1 cellular context compared by ENCODE assay signal in genomic region chr11:75241036-75241905, GRCh38.
A peak's percentile ranks its signal among the peaks of the same experiment; 100 is the strongest.
TF ChIP-seq lines count a peak whose summit lies in the region.

No MANE protein-coding gene starts in this region.

TF ChIP-seq in HepG2, 621 proteins besides CTCF, POLR2A, EP300 and RAD21 (continued from another document and continues in another):
- TF ChIP-seq, protein P1, sequence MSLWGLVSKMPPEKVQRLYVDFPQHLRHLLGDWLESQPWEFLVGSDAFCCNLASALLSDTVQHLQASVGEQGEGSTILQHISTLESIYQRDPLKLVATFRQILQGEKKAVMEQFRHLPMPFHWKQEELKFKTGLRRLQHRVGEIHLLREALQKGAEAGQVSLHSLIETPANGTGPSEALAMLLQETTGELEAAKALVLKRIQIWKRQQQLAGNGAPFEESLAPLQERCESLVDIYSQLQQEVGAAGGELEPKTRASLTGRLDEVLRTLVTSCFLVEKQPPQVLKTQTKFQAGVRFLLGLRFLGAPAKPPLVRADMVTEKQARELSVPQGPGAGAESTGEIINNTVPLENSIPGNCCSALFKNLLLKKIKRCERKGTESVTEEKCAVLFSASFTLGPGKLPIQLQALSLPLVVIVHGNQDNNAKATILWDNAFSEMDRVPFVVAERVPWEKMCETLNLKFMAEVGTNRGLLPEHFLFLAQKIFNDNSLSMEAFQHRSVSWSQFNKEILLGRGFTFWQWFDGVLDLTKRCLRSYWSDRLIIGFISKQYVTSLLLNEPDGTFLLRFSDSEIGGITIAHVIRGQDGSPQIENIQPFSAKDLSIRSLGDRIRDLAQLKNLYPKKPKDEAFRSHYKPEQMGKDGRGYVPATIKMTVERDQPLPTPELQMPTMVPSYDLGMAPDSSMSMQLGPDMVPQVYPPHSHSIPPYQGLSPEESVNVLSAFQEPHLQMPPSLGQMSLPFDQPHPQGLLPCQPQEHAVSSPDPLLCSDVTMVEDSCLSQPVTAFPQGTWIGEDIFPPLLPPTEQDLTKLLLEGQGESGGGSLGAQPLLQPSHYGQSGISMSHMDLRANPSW (CRISPR knock-in tag; IDR thresholded peaks at IDR 0.05; ENCODE audit: borderline replicate concordance) = no peak
- TF ChIP-seq ZNF773 (CRISPR knock-in tag; IDR thresholded peaks at IDR 0.05; ENCODE audit: borderline replicate concordance) (no peak), ZNF296 (CRISPR knock-in tag; conservative IDR thresholded peaks at IDR 0.05) (no peak), TCF7 (IDR thresholded peaks at IDR 0.05; ENCODE audit: low read depth) (no peak), NFATC3 (CRISPR knock-in tag; IDR thresholded peaks at IDR 0.05) (no peak), BRCA1 (CRISPR knock-in tag; IDR thresholded peaks at IDR 0.05) (no peak), TEAD2 (CRISPR knock-in tag; IDR thresholded peaks at IDR 0.05) (no peak), REXO4 (CRISPR knock-in tag; IDR thresholded peaks at IDR 0.05; ENCODE audit: borderline replicate concordance) (no peak), CEBPG (CRISPR knock-in tag; IDR thresholded peaks at IDR 0.05) (no peak), ASH2L (IDR thresholded peaks at IDR 0.05; ENCODE audit: insufficient read length, low read depth, low read length) (no peak), ZFP1 (CRISPR knock-in tag; IDR thresholded peaks at IDR 0.05) (no peak), IRF9 (CRISPR knock-in tag; IDR thresholded peaks at IDR 0.05; ENCODE audit: borderline replicate concordance) (no peak), ZNF552 (CRISPR knock-in tag; IDR thresholded peaks at IDR 0.05; ENCODE audit: borderline replicate concordance) (no peak), TBX2 (CRISPR knock-in tag; IDR thresholded peaks at IDR 0.05; ENCODE audit: borderline replicate concordance) (no peak), EHMT2 (IDR thresholded peaks at IDR 0.05; ENCODE audit: borderline replicate concordance, low read depth, low read length) (no peak), SMAD3 (CRISPR knock-in tag; IDR thresholded peaks at IDR 0.05) (no peak), ZNF747 (CRISPR knock-in tag; IDR thresholded peaks at IDR 0.05; ENCODE audit: borderline replicate concordance) (no peak), ZNF746 (CRISPR knock-in tag; IDR thresholded peaks at IDR 0.05) (no peak; the same call in 1 of the 2 replicates), GFI1 (CRISPR knock-in tag; IDR thresholded peaks at IDR 0.05; ENCODE audit: borderline replicate concordance) (no peak), ZNF7 (CRISPR knock-in tag; IDR thresholded peaks at IDR 0.05) (no peak), HNF1A (IDR thresholded peaks at IDR 0.05; ENCODE audit: low read depth) (no peak), HNF1A (CRISPR knock-in tag; IDR thresholded peaks at IDR 0.05; ENCODE audit: borderline replicate concordance) (0 out of 2 replicates have a peak, but pooled peaks have one; percentile 19), TEAD3 (CRISPR knock-in tag; optimal IDR thresholded peaks at IDR 0.05; ENCODE audit: borderline replicate concordance) (no peak), RFX3 (CRISPR knock-in tag; IDR thresholded peaks at IDR 0.05) (no peak), CENPT (CRISPR knock-in tag; IDR thresholded peaks at IDR 0.05; ENCODE audit: low read depth) (0 out of 2 replicates have a peak, but pooled peaks have one; percentile 20), ZNF891 (CRISPR knock-in tag; IDR thresholded peaks at IDR 0.05) (no peak), ZNF83 (CRISPR knock-in tag; IDR thresholded peaks at IDR 0.05; ENCODE audit: borderline replicate concordance) (no peak), ZNF530 (CRISPR knock-in tag; IDR thresholded peaks at IDR 0.05; ENCODE audit: low read depth) (no peak), ZNF570 (CRISPR knock-in tag; IDR thresholded peaks at IDR 0.05; ENCODE audit: borderline replicate concordance) (no peak), MTF2 (CRISPR knock-in tag; IDR thresholded peaks at IDR 0.05; ENCODE audit: borderline replicate concordance) (no peak), FIP1L1 (IDR thresholded peaks at IDR 0.05; ENCODE audit: borderline replicate concordance, insufficient read depth, low read depth, low read length) (no peak), KAT8 (CRISPR knock-in tag; IDR thresholded peaks at IDR 0.05) (no peak), ARNTL (CRISPR knock-in tag; IDR thresholded peaks at IDR 0.05) (no peak), NFKBIZ (CRISPR knock-in tag; IDR thresholded peaks at IDR 0.05) (no peak), ZNF20 (CRISPR knock-in tag; IDR thresholded peaks at IDR 0.05) (no peak), MAFK (conservative IDR thresholded peaks at IDR 0.05 in 1 of 2, IDR thresholded peaks at IDR 0.05 in 1 of 2; ENCODE audit: low read length in 2 of 2) (no peak), ZNF136 (CRISPR knock-in tag; IDR thresholded peaks at IDR 0.05; ENCODE audit: low read depth) (no peak), NR3C1 (CRISPR knock-in tag; IDR thresholded peaks at IDR 0.05) (no peak), ZBTB14 (CRISPR knock-in tag; IDR thresholded peaks at IDR 0.05) (peak; percentile 93), FLYWCH1 (CRISPR knock-in tag; IDR thresholded peaks at IDR 0.05) (no peak), ZNF101 (CRISPR knock-in tag; IDR thresholded peaks at IDR 0.05; ENCODE audit: borderline replicate concordance, low read depth) (no peak), ZNF572 (CRISPR knock-in tag; IDR thresholded peaks at IDR 0.05) (no peak), RELA (CRISPR knock-in tag; IDR thresholded peaks at IDR 0.05) (no peak), ZNF263 (CRISPR knock-in tag; IDR thresholded peaks at IDR 0.05) (peak; percentile 10; the same call in 1 of the 2 replicates), ZNF138 (CRISPR knock-in tag; IDR thresholded peaks at IDR 0.05; ENCODE audit: low read depth) (no peak), JUNB (CRISPR knock-in tag; IDR thresholded peaks at IDR 0.05; ENCODE audit: borderline replicate concordance) (no peak), ZNF44 (CRISPR knock-in tag; IDR thresholded peaks at IDR 0.05) (no peak), ISX (CRISPR knock-in tag; conservative IDR thresholded peaks at IDR 0.05) (no peak), ZBTB21 (CRISPR knock-in tag; IDR thresholded peaks at IDR 0.05) (no peak), SIX1 (CRISPR knock-in tag; IDR thresholded peaks at IDR 0.05; ENCODE audit: borderline replicate concordance) (no peak), ESRRA (CRISPR knock-in tag; IDR thresholded peaks at IDR 0.05; ENCODE audit: low read depth) (no peak), POLR2AphosphoS5 (IDR thresholded peaks at IDR 0.05; ENCODE audit: low read depth, low read length) (no peak), MED13 (CRISPR knock-in tag; IDR thresholded peaks at IDR 0.05) (no peak), ZNF670 (CRISPR knock-in tag; IDR thresholded peaks at IDR 0.05; ENCODE audit: borderline replicate concordance) (no peak), ZNF768 (CRISPR knock-in tag; IDR thresholded peaks at IDR 0.05) (no peak)
- TF ChIP-seq, protein P2, sequence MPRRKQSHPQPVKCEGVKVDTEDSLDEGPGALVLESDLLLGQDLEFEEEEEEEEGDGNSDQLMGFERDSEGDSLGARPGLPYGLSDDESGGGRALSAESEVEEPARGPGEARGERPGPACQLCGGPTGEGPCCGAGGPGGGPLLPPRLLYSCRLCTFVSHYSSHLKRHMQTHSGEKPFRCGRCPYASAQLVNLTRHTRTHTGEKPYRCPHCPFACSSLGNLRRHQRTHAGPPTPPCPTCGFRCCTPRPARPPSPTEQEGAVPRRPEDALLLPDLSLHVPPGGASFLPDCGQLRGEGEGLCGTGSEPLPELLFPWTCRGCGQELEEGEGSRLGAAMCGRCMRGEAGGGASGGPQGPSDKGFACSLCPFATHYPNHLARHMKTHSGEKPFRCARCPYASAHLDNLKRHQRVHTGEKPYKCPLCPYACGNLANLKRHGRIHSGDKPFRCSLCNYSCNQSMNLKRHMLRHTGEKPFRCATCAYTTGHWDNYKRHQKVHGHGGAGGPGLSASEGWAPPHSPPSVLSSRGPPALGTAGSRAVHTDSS (CRISPR knock-in tag; conservative IDR thresholded peaks at IDR 0.05) = no peak
- TF ChIP-seq, protein P3, sequence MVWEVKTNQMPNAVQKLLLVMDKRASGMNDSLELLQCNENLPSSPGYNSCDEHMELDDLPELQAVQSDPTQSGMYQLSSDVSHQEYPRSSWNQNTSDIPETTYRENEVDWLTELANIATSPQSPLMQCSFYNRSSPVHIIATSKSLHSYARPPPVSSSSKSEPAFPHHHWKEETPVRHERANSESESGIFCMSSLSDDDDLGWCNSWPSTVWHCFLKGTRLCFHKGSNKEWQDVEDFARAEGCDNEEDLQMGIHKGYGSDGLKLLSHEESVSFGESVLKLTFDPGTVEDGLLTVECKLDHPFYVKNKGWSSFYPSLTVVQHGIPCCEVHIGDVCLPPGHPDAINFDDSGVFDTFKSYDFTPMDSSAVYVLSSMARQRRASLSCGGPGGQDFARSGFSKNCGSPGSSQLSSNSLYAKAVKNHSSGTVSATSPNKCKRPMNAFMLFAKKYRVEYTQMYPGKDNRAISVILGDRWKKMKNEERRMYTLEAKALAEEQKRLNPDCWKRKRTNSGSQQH (CRISPR knock-in tag; IDR thresholded peaks at IDR 0.05; ENCODE audit: low read depth) = no peak
- TF ChIP-seq, protein P4, sequence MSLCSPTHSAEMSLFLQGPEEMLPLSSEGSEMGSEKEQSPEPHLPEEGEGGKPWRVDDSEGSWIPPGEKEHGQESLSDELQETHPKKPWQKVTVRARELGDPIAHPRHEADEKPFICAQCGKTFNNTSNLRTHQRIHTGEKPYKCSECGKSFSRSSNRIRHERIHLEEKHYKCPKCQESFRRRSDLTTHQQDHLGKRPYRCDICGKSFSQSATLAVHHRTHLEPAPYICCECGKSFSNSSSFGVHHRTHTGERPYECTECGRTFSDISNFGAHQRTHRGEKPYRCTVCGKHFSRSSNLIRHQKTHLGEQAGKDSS (CRISPR knock-in tag; IDR thresholded peaks at IDR 0.05; ENCODE audit: borderline replicate concordance, low read depth) = 0 out of 2 replicates have a peak, but pooled peaks have one; percentile 48
